ENCODE assay signal across 8 cellular contexts in the genomic region with DNA sequence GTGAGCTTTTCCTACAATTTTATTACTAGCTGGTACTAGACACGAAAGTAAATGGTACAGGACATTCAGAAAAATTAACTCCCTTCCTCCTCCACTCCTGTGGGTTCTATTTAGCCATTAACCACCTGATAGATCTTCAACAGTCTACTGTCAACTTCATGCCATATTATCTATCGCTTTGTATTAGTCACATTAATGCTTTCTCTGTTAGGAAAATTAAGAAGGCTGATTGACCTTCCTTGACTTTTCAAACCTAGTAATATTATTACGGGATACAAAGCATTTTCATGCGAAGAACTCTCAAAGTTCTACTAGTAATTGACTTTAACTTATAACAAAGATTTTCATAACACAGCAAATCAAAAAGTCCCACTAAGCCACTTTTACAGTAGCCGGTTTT. TPM values are rescaled to one million over a fixed set of nuclear protein-coding genes. Genes with fewer than 3 reads are reported as not detected.
DNase-seq lines count a peak whose midpoint lies in the region; ATAC-seq and TF ChIP-seq lines count a peak whose summit lies in the region.

No MANE protein-coding gene starts in this region.

- H3K4me1 ChIP-seq in SJCRH30 (0 out of 2 replicates have a peak, but pooled peaks cover 2% of the 10 kb centered on the region), rectal smooth muscle tissue (ENCODE audit: control insufficient read depth, insufficient read depth, low read length) (peaks cover 4% of the 10 kb centered on the region)

- 0 out of 2 replicates have a peak, but pooled peaks cover 3% of the 10 kb centered on the region for H3K9me3 ChIP-seq in SJCRH30 (replicated peaks)

- peak overlapping the region; percentile 76 for H3K4me3 ChIP-seq in GM12865 (ENCODE audit: low read depth, low read length)
- H3K4me3 ChIP-seq in SJCRH30: peak overlapping the region; percentile 96
- peak overlapping the region; percentile 85 for H3K4me3 ChIP-seq in fibroblast of mammary gland (ENCODE audit: control insufficient read depth, low read depth, low read length)
- peak overlapping the region; percentile 93 for H3K4me3 ChIP-seq in rectal smooth muscle tissue (ENCODE audit: low read length)

- H3K9ac ChIP-seq in rectal smooth muscle tissue (ENCODE audit: low read length): no peak overlapping the region

- in situ Hi-C loops in ACHN (cut with HindIII; ENCODE audit: low pct_ligation_motif_present, low pct_unique_long_range_greater_than_20kb, low sequenced_read_pairs): no loop called here

- ATAC-seq in HG03521 (IDR thresholded peaks at IDR 0.05; ENCODE audit: unreplicated experiment): no peak

- no peak overlapping the region; the same call in 1 of the 2 replicates for H3K27ac ChIP-seq in SJCRH30
- no peak overlapping the region for H3K27ac ChIP-seq in rectal smooth muscle tissue (ENCODE audit: low read depth, low read length)

- DNase-seq in GM12865 (ENCODE audit: low read depth) (no peak), SJCRH30 (no peak), fibroblast of mammary gland (ENCODE audit: low read depth) (no peak), ACHN (no peak), NCI-H345 treated with DMSO at 0.1 percent for 48 hours (lab: John Stamatoyannopoulos, UW; ENCODE audit: unreplicated experiment) (no peak), NCI-H128 (lab: John Stamatoyannopoulos, UW; ENCODE audit: unreplicated experiment) (no peak)

- TF ChIP-seq CTCF in GM12865 (IDR thresholded peaks at IDR 0.05; ENCODE audit: insufficient read depth, low read depth, low read length, missing control alignments) (no peak), fibroblast of mammary gland (conservative IDR thresholded peaks at IDR 0.05; ENCODE audit: control insufficient read depth, insufficient read depth, low read depth, low read length) (no peak)

- H3K36me3 ChIP-seq in SJCRH30 (peaks cover 9% of the 10 kb centered on the region), rectal smooth muscle tissue (ENCODE audit: control insufficient read depth, insufficient read depth, low read length) (no peaks in the 10 kb centered on the region)

- H3K27me3 ChIP-seq in SJCRH30 (no peaks in the 10 kb centered on the region), rectal smooth muscle tissue (ENCODE audit: control insufficient read depth, insufficient read depth, low read length) (no peaks in the 10 kb centered on the region)

RNA-seq across cellular contexts. Expression of a gene that starts 1.2 kb away (rescaled TPM):
- 92.4 and 101 TPM in 2 replicates for total RNA-seq in SJCRH30 (2014; rRNA removed; shearing (Covaris generic))
